ENCODE assay signal across 1 cellular context in the genomic region with DNA sequence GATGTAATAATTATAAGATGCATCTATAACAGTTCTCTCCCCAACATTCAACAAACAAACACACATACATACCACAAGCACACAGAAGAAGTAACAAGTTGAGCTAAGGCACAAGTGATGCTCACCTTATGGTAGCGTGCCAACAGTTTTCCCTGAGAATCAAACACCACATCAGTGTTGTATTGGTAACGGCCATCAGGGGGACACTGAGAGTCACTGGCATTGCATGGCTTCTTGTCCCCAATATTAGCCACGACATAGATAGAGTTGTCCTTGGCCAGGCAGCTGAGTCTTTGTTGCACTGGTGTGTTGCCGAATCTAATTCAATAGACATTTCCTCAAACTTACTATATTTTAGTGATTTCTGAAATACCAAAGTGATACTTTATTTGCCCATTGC.
TF ChIP-seq lines count a peak whose summit lies in the region.

No MANE protein-coding gene starts in this region.

TF ChIP-seq in H1, 55 proteins besides CTCF, POLR2A, EP300 and RAD21:
- TF ChIP-seq MAFK (IDR thresholded peaks at IDR 0.05; ENCODE audit: low read depth, low read length), result no peak
- TF ChIP-seq SP1 (IDR thresholded peaks at IDR 0.05; ENCODE audit: low read depth, low read length), result no peak
- TF ChIP-seq JUND (IDR thresholded peaks at IDR 0.05; ENCODE audit: low read length), result no peak
- no peak for TF ChIP-seq SIRT6 (IDR thresholded peaks at IDR 0.05; ENCODE audit: low read length)
- no peak for TF ChIP-seq BACH1 (IDR thresholded peaks at IDR 0.05; ENCODE audit: low read length)
- TF ChIP-seq TCF12 (IDR thresholded peaks at IDR 0.05; ENCODE audit: low read depth, low read length), result no peak
